Comparison of ENCODE assay signal across 25 cellular contexts in genomic region chr15:95044780-95045417, GRCh38.
A peak's percentile ranks its signal among the peaks of the same experiment; 100 is the strongest.
DNase-seq lines count a peak whose midpoint lies in the region; ATAC-seq, FAIRE-seq and TF ChIP-seq lines count a peak whose summit lies in the region.
"Had no signal": no experiment of that assay in that cellular context is flagged by ENCODE, and none has a peak within 500 bp of the region (broad histone marks: within the 10 kb centered on the region; RNA-seq: fewer than 3 reads in every experiment).

No MANE protein-coding gene starts in this region.

- WGBS in A549 (ENCODE audit: missing lambda C conversion rate), result 5% methylated on average over 6 of the region's 6 CpGs
- WGBS in HUES64, result 53% methylated on average over 6 of the region's 6 CpGs
- 28% methylated on average over 6 of the region's 6 CpGs; no CpG with 5 or more reads in 1 of the 2 experiments for WGBS in H1 (ENCODE audit: extremely low coverage in 1 of 2, insufficient coverage in 1 of 2, insufficient read length in 1 of 2, insufficient replicate concordance in 2 of 2, low coverage in 1 of 2, low lambda C conversion rate in 2 of 2, missing lambda C conversion rate in 1 of 2), 2 experiments
- no CpG with 5 or more reads among the region's 6 CpGs for WGBS in mesendoderm (ENCODE audit: extremely low coverage, insufficient coverage, low lambda C conversion rate)

- no peaks in the 10 kb centered on the region for H3K36me3 Mint-ChIP-seq in CD14-positive monocyte

- no peak for ATAC-seq in A549
- ATAC-seq: Panc1 had no signal

- FAIRE-seq in A549 (lab: Jason Lieb, UNC) (no peak), H1 (lab: Jason Lieb, UNC) (peak; percentile 78)
- FAIRE-seq: D721Med, G401.6, H54 had no signal

- H3K4ac ChIP-seq in H1 (replicated peaks; ENCODE audit: insufficient read length, low read depth, low read length) (peak overlapping the region; percentile 13), mesendoderm (ENCODE audit: low read depth, low read length) (no peak overlapping the region)

- TF ChIP-seq RAD21 in A549 (conservative IDR thresholded peaks at IDR 0.05 in 1 of 2, IDR thresholded peaks at IDR 0.05 in 1 of 2) (no peak), H1 (IDR thresholded peaks at IDR 0.05 in 1 of 2, conservative IDR thresholded peaks at IDR 0.05 in 1 of 2; ENCODE audit: low read depth in 2 of 2, low read length in 2 of 2) (no peak)

- peak overlapping the region; percentile 52 for H4K91ac ChIP-seq in H1 (replicated peaks; ENCODE audit: insufficient read length, low read length)

- H3K23ac ChIP-seq in H1 (ENCODE audit: insufficient read length) (no peak overlapping the region), mesendoderm (ENCODE audit: low read length) (no peak overlapping the region)

- H2AFZ ChIP-seq in H1 (ENCODE audit: low read length), result no peak overlapping the region

- H3K4me1 ChIP-seq in A549 (no peaks in the 10 kb centered on the region), HUES64 (ENCODE audit: insufficient read depth, low read length) (peaks cover 43% of the 10 kb centered on the region), H1 (replicated peaks in 1 of 4; ENCODE audit: control insufficient read depth in 3 of 4, insufficient read depth in 4 of 4, low read length in 3 of 4) (peaks cover 0 to 18% (median 16%) of the 10 kb centered on the region in 4 experiments; a peak in 6 of 7 replicates), mesendoderm (ENCODE audit: control insufficient read depth, low read depth, low read length) (peaks cover 9% of the 10 kb centered on the region)
- H3K4me1 ChIP-seq: BLaER1 had no signal

- POLR2A ChIA-PET in A549 (lab: Yijun Ruan, JAX), result no interaction called here
- POLR2A ChIA-PET in H1 (lab: Charles Lee; ENCODE audit: partially characterized antibody), result no interaction called here

- H3K9ac ChIP-seq in HUES64 (ENCODE audit: low read depth, low read length) (0 out of 2 replicates have a peak overlapping the region, but pooled peaks have one; percentile 27), H1 (replicated peaks in 1 of 4; ENCODE audit: extremely low read depth in 1 of 4, low read depth in 3 of 4, low read length in 3 of 4) (no peak overlapping the region), mesendoderm (ENCODE audit: low read length) (peak overlapping the region; percentile 13)
- H3K9ac ChIP-seq: BLaER1 had no signal

- H3K79me1 ChIP-seq in H1 (ENCODE audit: low read depth, low read length), result no peaks in the 10 kb centered on the region
- no peaks in the 10 kb centered on the region for H3K79me1 ChIP-seq in mesendoderm (ENCODE audit: low read length)

- H3K23me2 ChIP-seq in H1 (ENCODE audit: low read depth, low read length), result no peaks in the 10 kb centered on the region

- H3K27me3 Mint-ChIP-seq in CD14-positive monocyte (ENCODE audit: low read depth in 3 of 3), result peaks cover 0 to 2% (median 0%) of the 10 kb centered on the region in 3 donors
- H3K27me3 Mint-ChIP-seq: CD4-positive, alpha-beta T cell had no signal

- no peak overlapping the region; the same call in 1 of the 2 replicates for H3K18ac ChIP-seq in H1 (ENCODE audit: extremely low read depth, low read length)
- peak overlapping the region; percentile 90 for H3K18ac ChIP-seq in mesendoderm (ENCODE audit: low read length)

- TF ChIP-seq CTCF in A549 (IDR thresholded peaks at IDR 0.05) (no peak), H1 (IDR thresholded peaks at IDR 0.05; ENCODE audit: control extremely low read depth in 1 of 3, insufficient read depth in 1 of 3, low read depth in 1 of 3, low read length in 3 of 3) (no peak), CD14-positive monocyte (IDR thresholded peaks at IDR 0.05) (no peak)

- H3K56ac ChIP-seq in H1 (replicated peaks; ENCODE audit: insufficient read length, low read depth, low read length) (no peak overlapping the region), mesendoderm (ENCODE audit: low read length) (peak overlapping the region; percentile 77)

- H4K5ac ChIP-seq in H1 (ENCODE audit: insufficient read length, low read depth, low read length) (peak overlapping the region; percentile 44), mesendoderm (ENCODE audit: low read length) (no peak overlapping the region)

- no peak overlapping the region for H2BK15ac ChIP-seq in H1 (ENCODE audit: low read length)
- H2BK15ac ChIP-seq in mesendoderm (replicated peaks; ENCODE audit: low read depth), result no peak overlapping the region

- no peak overlapping the region for H3K4me3 Mint-ChIP-seq in CD14-positive monocyte
- H3K4me3 Mint-ChIP-seq: CD4-positive, alpha-beta T cell had no signal

- H3K79me2 ChIP-seq in H1 (ENCODE audit: control insufficient read depth in 1 of 2, insufficient read depth in 2 of 2, low read length in 2 of 2) (no peaks in the 10 kb centered on the region), mesendoderm (ENCODE audit: control insufficient read depth, insufficient read depth, low read length) (no peaks in the 10 kb centered on the region)

- H3K9me3 ChIP-seq in A549, result peaks cover 7% of the 10 kb centered on the region; the same call in 1 of the 3 replicates
- peaks cover 21% of the 10 kb centered on the region for H3K9me3 ChIP-seq in HUES64 (ENCODE audit: insufficient read depth, low read depth, low read length)
- H3K9me3 ChIP-seq in H1 (ENCODE audit: insufficient read depth in 2 of 2, low read depth in 1 of 2, low read length in 1 of 2), result peaks cover 3 to 14% of the 10 kb centered on the region in 2 experiments; a peak in 3 of 4 replicates

- no peak overlapping the region for H3K4me2 ChIP-seq in A549
- peak overlapping the region; percentile 37 to 57; a peak in 3 of 4 replicates for H3K4me2 ChIP-seq in H1 (ENCODE audit: insufficient read depth in 1 of 2, low read depth in 2 of 2, low read length in 2 of 2)
- no peak overlapping the region for H3K4me2 ChIP-seq in mesendoderm (ENCODE audit: low read length)
- H3K4me2 ChIP-seq: BLaER1 had no signal

- no peak overlapping the region for H3K14ac ChIP-seq in H1 (ENCODE audit: insufficient read length)

- H2BK5ac ChIP-seq in H1 (ENCODE audit: low read depth, low read length) (peak overlapping the region; percentile 92; the same call in 1 of the 2 replicates), mesendoderm (ENCODE audit: low read length) (peak overlapping the region; percentile 85)

- H3K27ac ChIP-seq in A549 (no peak overlapping the region), HUES64 (ENCODE audit: low read depth, low read length) (peak overlapping the region; percentile 88), H1 (ENCODE audit: low read depth, low read length) (no peak overlapping the region), mesendoderm (ENCODE audit: low read depth, low read length) (peak overlapping the region; percentile 88)
- H3K27ac ChIP-seq: 22Rv1, BLaER1, HL-60, RWPE1 had no signal

- no peak overlapping the region for H3K27ac Mint-ChIP-seq in CD14-positive monocyte
- H3K27ac Mint-ChIP-seq: CD4-positive, alpha-beta T cell had no signal

- H3K27me3 ChIP-seq in HUES64 (ENCODE audit: insufficient read depth, low read length) (no peaks in the 10 kb centered on the region), H1 (replicated peaks in 1 of 4; ENCODE audit: control insufficient read depth in 3 of 4, extremely low read depth in 1 of 4, insufficient read depth in 3 of 4, low read length in 3 of 4) (no peaks in the 10 kb centered on the region), mesendoderm (ENCODE audit: insufficient read depth, low read length, poor library complexity) (no peaks in the 10 kb centered on the region)
- H3K27me3 ChIP-seq: BLaER1, MG63 had no signal

- TF ChIP-seq EP300 in A549 (IDR thresholded peaks at IDR 0.05) (no peak), H1 (IDR thresholded peaks at IDR 0.05; ENCODE audit: borderline replicate concordance in 1 of 2, low read depth in 2 of 2, low read length in 2 of 2) (no peak)

- H3K36me3 ChIP-seq in HUES64 (ENCODE audit: insufficient read depth, low read length) (no peaks in the 10 kb centered on the region), H1 (ENCODE audit: control insufficient read depth in 2 of 4, insufficient read depth in 4 of 4, low read length in 3 of 4) (peaks cover 0 to 6% (median 0%) of the 10 kb centered on the region in 4 experiments; a peak in 1 of 8 replicates), mesendoderm (ENCODE audit: control insufficient read depth, insufficient read depth, low read length) (no peaks in the 10 kb centered on the region)
- H3K36me3 ChIP-seq: BLaER1, MG63 had no signal

- intact Hi-C loops in CD14-positive monocyte (cut with micrococcal nuclease), result no loop called here

- no peaks in the 10 kb centered on the region for H3K4me1 Mint-ChIP-seq in CD14-positive monocyte

- DNase-seq in A549 (ENCODE audit: low read depth in 1 of 2, low spot score in 1 of 2) (no peak), H1 (ENCODE audit: low read depth in 1 of 2, low spot score in 2 of 2) (no peak), mesendoderm (peak; percentile 55), CD14-positive monocyte (ENCODE audit: low spot score) (no peak), dedifferentiated amniotic fluid mesenchymal stem cell (ENCODE audit: extremely low spot score) (no peak), AG20443 (ENCODE audit: low spot score) (no peak)
- DNase-seq: ACHN; CD4-positive, alpha-beta T cell; KG1; MG63; NCI-H1105 treated with DMSO at 0.1 percent for 48 hours; NCI-H2081; NCI-H2227 treated with DMSO at 0.1 percent for 48 hours; NCI-H510A; NCI-H69; SHP77 had no signal

- CTCF ChIA-PET in A549 (lab: Yijun Ruan, JAX) (no interaction called here), H1 (lab: Charles Lee; ENCODE audit: partially characterized antibody) (interaction anchor here (0.8 kb wide), 2 partner anchors 20 to 248 kb away, joined by 3 read pairs; no protein-coding TSS in a partner anchor)

- H2AK5ac ChIP-seq in H1 (ENCODE audit: low read depth, low read length), result no peak overlapping the region
- no peak overlapping the region for H2AK5ac ChIP-seq in mesendoderm (ENCODE audit: low read length)

- H2BK20ac ChIP-seq in H1 (ENCODE audit: low read length), result no peak overlapping the region

- H2BK12ac ChIP-seq in H1 (ENCODE audit: low read depth, low read length), result no peak overlapping the region

- peak overlapping the region; percentile 52 for H2BK120ac ChIP-seq in H1 (replicated peaks; ENCODE audit: low read depth, low read length)
- H2BK120ac ChIP-seq in mesendoderm (ENCODE audit: low read depth, low read length), result peak overlapping the region; percentile 99

- no peaks in the 10 kb centered on the region for H4K20me1 ChIP-seq in H1 (replicated peaks in 1 of 2; ENCODE audit: control insufficient read depth in 1 of 2, insufficient read depth in 2 of 2, low read length in 2 of 2)
- H4K20me1 ChIP-seq: BLaER1 had no signal

- TF ChIP-seq POLR2A in A549 (IDR thresholded peaks at IDR 0.05; ENCODE audit: low read length), result no peak
- TF ChIP-seq POLR2A in H1 (IDR thresholded peaks at IDR 0.05; ENCODE audit: control extremely low read depth in 1 of 2, low read depth in 2 of 2, low read length in 2 of 2), result no peak

- H4K8ac ChIP-seq in H1 (ENCODE audit: extremely low read depth, insufficient read depth, low read length), result no peak overlapping the region
- peak overlapping the region; percentile 15 for H4K8ac ChIP-seq in mesendoderm (ENCODE audit: low read depth, low read length)

- H3K9me3 Mint-ChIP-seq in CD14-positive monocyte, result peaks cover 3 to 15% (median 10%) of the 10 kb centered on the region in 7 donors

- H3K4me3 ChIP-seq in A549, result no peak overlapping the region
- H3K4me3 ChIP-seq in HUES64 (ENCODE audit: low read length), result peak overlapping the region; percentile 1; the same call in 1 of the 2 replicates
- H3K4me3 ChIP-seq in H1 (ENCODE audit: extremely low read depth in 1 of 4, insufficient read depth in 2 of 4, low read depth in 3 of 4, low read length in 4 of 4), result peak overlapping the region in 1 of 4 experiments; percentile 18; a peak in 1 of 8 replicates
- no peak overlapping the region for H3K4me3 ChIP-seq in mesendoderm (ENCODE audit: low read length)
- H3K4me3 ChIP-seq: BLaER1, MG63 had no signal

Comparison
In these comparisons a context has a peak if more than half of its experiments do, and no peak if none do; other contexts are left out.
1. H3K27ac ChIP-seq: peak in HUES64 (single experiment) and mesendoderm (single experiment); none in A549 (0 of 2) and H1 (single experiment).
2. H3K4me2 ChIP-seq: peak in H1 (2 of 2); none in A549 (single experiment) and mesendoderm (single experiment).
3. H3K9ac ChIP-seq: peak in HUES64 (single experiment) and mesendoderm (single experiment); none in H1 (0 of 4).
4. Of the 18 proteins assayed by ChIP-seq in both H1 and A549: peak only in H1: none; only in A549: MAFK; in both: none; in neither: 17.